ENCODE assay signal across 9 cellular contexts in genomic region chr2:64274399-64275173, GRCh38.
DNase-seq lines count a peak whose midpoint lies in the region; ATAC-seq and TF ChIP-seq lines count a peak whose summit lies in the region.
"Had no signal": no experiment of that assay in that cellular context is flagged by ENCODE, and none has a peak within 500 bp of the region (broad histone marks: within the 10 kb centered on the region; RNA-seq: fewer than 3 reads in every experiment).

No MANE protein-coding gene starts in this region.

- CTCF ChIA-PET in activated CD8-positive, alpha-beta T cell treated with anti-CD3 and anti-CD28 coated beads for 36 hours (lab: Charles Lee), result no interaction called here
- CTCF ChIA-PET in activated CD8-positive, alpha-beta T cell treated with anti-CD3 and anti-CD28 coated beads, Interleukin-2, amount 10 ng/mL, durations not matched to agents 7 days and 5 days (lab: Charles Lee), result no interaction called here

- TF ChIP-seq POLR2A in suprapubic skin (IDR thresholded peaks at IDR 0.05) (no peak), erythroblast (IDR thresholded peaks at IDR 0.05; ENCODE audit: low read length) (no peak)

- H3K27ac Mint-ChIP-seq in activated CD8-positive, alpha-beta T cell treated with anti-CD3 and anti-CD28 coated beads for 36 hours, result no peak overlapping the region
- H3K27ac Mint-ChIP-seq in activated CD8-positive, alpha-beta T cell treated with anti-CD3 and anti-CD28 coated beads, Interleukin-2, amount 10 ng/mL, durations not matched to agents 7 days and 5 days, result no peak overlapping the region

- H3K27me3 ChIP-seq in layer of hippocampus (ENCODE audit: control insufficient read depth, insufficient read depth, low read length), result no peaks in the 10 kb centered on the region
- no peaks in the 10 kb centered on the region for H3K27me3 ChIP-seq in suprapubic skin

- WGBS in suprapubic skin, result 87% methylated on average over 2 of the region's 2 CpGs

- peak overlapping the region; percentile 82 for H3K27ac ChIP-seq in layer of hippocampus (ENCODE audit: low read depth, low read length)
- H3K27ac ChIP-seq in suprapubic skin, result peak overlapping the region; percentile 88

- no peaks in the 10 kb centered on the region for H3K27me3 Mint-ChIP-seq in activated CD8-positive, alpha-beta T cell treated with anti-CD3 and anti-CD28 coated beads for 36 hours
- H3K27me3 Mint-ChIP-seq in activated CD8-positive, alpha-beta T cell treated with anti-CD3 and anti-CD28 coated beads, Interleukin-2, amount 10 ng/mL, durations not matched to agents 7 days and 5 days (ENCODE audit: low read depth), result no peaks in the 10 kb centered on the region

- peaks cover 3% of the 10 kb centered on the region for H3K9me3 Mint-ChIP-seq in activated CD8-positive, alpha-beta T cell treated with anti-CD3 and anti-CD28 coated beads for 36 hours
- peaks cover 4% of the 10 kb centered on the region for H3K9me3 Mint-ChIP-seq in activated CD8-positive, alpha-beta T cell treated with anti-CD3 and anti-CD28 coated beads, Interleukin-2, amount 10 ng/mL, durations not matched to agents 7 days and 5 days (ENCODE audit: insufficient read depth)

- H3K4me1 ChIP-seq in suprapubic skin, result peaks cover 45% of the 10 kb centered on the region

- no peak overlapping the region for H3K4me3 Mint-ChIP-seq in activated CD8-positive, alpha-beta T cell treated with anti-CD3 and anti-CD28 coated beads for 36 hours
- H3K4me3 Mint-ChIP-seq in activated CD8-positive, alpha-beta T cell treated with anti-CD3 and anti-CD28 coated beads, Interleukin-2, amount 10 ng/mL, durations not matched to agents 7 days and 5 days, result no peak overlapping the region

- no peak overlapping the region for H3K4me3 ChIP-seq in suprapubic skin

- ATAC-seq in activated CD8-positive, alpha-beta T cell treated with anti-CD3 and anti-CD28 coated beads for 36 hours, result no peak
- no peak for ATAC-seq in activated CD8-positive, alpha-beta T cell treated with anti-CD3 and anti-CD28 coated beads, Interleukin-2, amount 10 ng/mL, durations not matched to agents 7 days and 5 days

- intact Hi-C loops in activated CD8-positive, alpha-beta T cell treated with anti-CD3 and anti-CD28 coated beads for 36 hours (cut with micrococcal nuclease), result no loop called here

- DNase-seq in activated CD8-positive, alpha-beta T cell treated with anti-CD3 and anti-CD28 coated beads for 36 hours, result peak; percentile 18
- DNase-seq in activated CD8-positive, alpha-beta T cell treated with anti-CD3 and anti-CD28 coated beads, Interleukin-2, amount 10 ng/mL, durations not matched to agents 7 days and 5 days, result no peak
- DNase-seq in astrocyte of the hippocampus (ENCODE audit: low read depth, low spot score) (peak; percentile 43), suprapubic skin (ENCODE audit: low spot score in 2 of 2) (no peak), NCI-H2081 treated with DMSO at 0.1 percent for 48 hours (lab: John Stamatoyannopoulos, UW) (no peak), AG08395 (ENCODE audit: low spot score) (no peak), erythroblast (lab: John Stamatoyannopoulos, UW) (no peak)
- DNase-seq: effector CD8-positive, alpha-beta T cell had no signal

- no peak for TF ChIP-seq CTCF in activated CD8-positive, alpha-beta T cell treated with anti-CD3 and anti-CD28 coated beads for 36 hours (IDR thresholded peaks at IDR 0.05)
- TF ChIP-seq CTCF in suprapubic skin (IDR thresholded peaks at IDR 0.05), result no peak

- H3K36me3 Mint-ChIP-seq in activated CD8-positive, alpha-beta T cell treated with anti-CD3 and anti-CD28 coated beads for 36 hours (ENCODE audit: low read depth), result no peaks in the 10 kb centered on the region
- H3K36me3 Mint-ChIP-seq in activated CD8-positive, alpha-beta T cell treated with anti-CD3 and anti-CD28 coated beads, Interleukin-2, amount 10 ng/mL, durations not matched to agents 7 days and 5 days (ENCODE audit: low read depth), result no peaks in the 10 kb centered on the region

- POLR2A ChIA-PET in activated CD8-positive, alpha-beta T cell treated with anti-CD3 and anti-CD28 coated beads for 36 hours (lab: Charles Lee), result no interaction called here
- POLR2A ChIA-PET in activated CD8-positive, alpha-beta T cell treated with anti-CD3 and anti-CD28 coated beads, Interleukin-2, amount 10 ng/mL, durations not matched to agents 7 days and 5 days (lab: Charles Lee), result no interaction called here

- no peaks in the 10 kb centered on the region for H3K36me3 ChIP-seq in suprapubic skin

- peaks cover 24% of the 10 kb centered on the region for H3K4me1 Mint-ChIP-seq in activated CD8-positive, alpha-beta T cell treated with anti-CD3 and anti-CD28 coated beads for 36 hours (ENCODE audit: low read depth)
- peaks cover 12% of the 10 kb centered on the region for H3K4me1 Mint-ChIP-seq in activated CD8-positive, alpha-beta T cell treated with anti-CD3 and anti-CD28 coated beads, Interleukin-2, amount 10 ng/mL, durations not matched to agents 7 days and 5 days (ENCODE audit: low read depth)

- no peak for TF ChIP-seq EP300 in suprapubic skin (IDR thresholded peaks at IDR 0.05)

- no peaks in the 10 kb centered on the region for H3K9me3 ChIP-seq in suprapubic skin

Comparison
In these comparisons a context has a peak if more than half of its experiments do, and no peak if none do; other contexts are left out.
1. DNase-seq: peak in activated CD8-positive, alpha-beta T cell treated with anti-CD3 and anti-CD28 coated beads for 36 hours (single experiment) and astrocyte of the hippocampus (single experiment); none in activated CD8-positive, alpha-beta T cell treated with anti-CD3 and anti-CD28 coated beads, Interleukin-2, amount 10 ng/mL, durations not matched to agents 7 days and 5 days (single experiment), suprapubic skin (0 of 2), NCI-H2081 treated with DMSO at 0.1 percent for 48 hours (single experiment), AG08395 (single experiment) and erythroblast (0 of 2).